In genomic region chr3:195694217-195695071, GRCh38 we compare ENCODE assay signal across 3 cellular contexts. TPM values are rescaled to one million over a fixed set of nuclear protein-coding genes. Genes with fewer than 3 reads are reported as not detected.
"Had no signal": no experiment of that assay in that cellular context is flagged by ENCODE, and none has a peak within 500 bp of the region (broad histone marks: within the 10 kb centered on the region; RNA-seq: fewer than 3 reads in every experiment).

No MANE protein-coding gene starts in this region.

RNA-seq across cellular contexts. Expression of gene MUC20, which starts 26.3 kb away (rescaled TPM):
- total RNA-seq: astrocyte, RPMI7951, SJCRH30 had no signal
